ENCODE assay signal across 10 cellular contexts in the genomic region with DNA sequence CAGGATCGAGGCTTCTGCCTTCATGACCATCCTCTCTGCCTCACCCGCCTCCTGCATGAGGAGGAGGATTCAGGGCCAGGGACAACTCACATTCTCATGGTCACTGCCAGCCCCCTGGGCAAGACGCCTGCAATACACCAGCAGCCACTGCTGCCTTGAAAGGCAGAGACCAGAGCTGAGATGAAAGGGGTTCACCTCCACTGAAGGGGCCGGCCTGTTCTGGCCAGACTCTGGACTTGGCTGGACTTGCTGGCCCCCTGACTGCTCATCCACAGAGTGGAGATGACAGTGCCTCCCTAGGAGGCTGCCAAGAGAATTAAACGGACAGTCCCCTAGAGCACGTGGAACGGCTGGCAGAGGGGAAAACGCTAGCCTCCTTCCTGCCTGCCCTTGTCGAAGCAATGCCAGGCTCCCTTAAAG. TPM values are rescaled to one million over a fixed set of nuclear protein-coding genes. Genes with fewer than 3 reads are reported as not detected.
DNase-seq lines count a peak whose midpoint lies in the region; ATAC-seq, FAIRE-seq and TF ChIP-seq lines count a peak whose summit lies in the region.
"Had no signal": no experiment of that assay in that cellular context is flagged by ENCODE, and none has a peak within 500 bp of the region (broad histone marks: within the 10 kb centered on the region; RNA-seq: fewer than 3 reads in every experiment).

No MANE protein-coding gene starts in this region.

- peaks cover 3% of the 10 kb centered on the region for H4K20me1 ChIP-seq in Loucy (ENCODE audit: insufficient read depth, low read length, poor library complexity, severe bottlenecking)

- intact Hi-C loops in left colon (cut with DNase I, micrococcal nuclease) (no loop called here), spleen (cut with DNase I; ENCODE audit: low total_unique reads) (no loop called here)
- intact Hi-C loops in CD4-positive, alpha-beta memory T cell (cut with micrococcal nuclease), result no loop called here

- no peaks in the 10 kb centered on the region for H3K9me2 ChIP-seq in Loucy (replicated peaks; ENCODE audit: low read depth, low read length)

- peaks cover 0 to 2% (median 0%) of the 10 kb centered on the region in 4 donors for H3K4me1 Mint-ChIP-seq in CD4-positive, alpha-beta memory T cell

- H3K79me2 ChIP-seq in Loucy (ENCODE audit: insufficient read depth, low read length), result peaks cover 96% of the 10 kb centered on the region

- H3K4me3 ChIP-seq in Loucy (ENCODE audit: low read length, poor library complexity, severe bottlenecking) (no peak overlapping the region), spleen (no peak overlapping the region)
- H3K4me3 ChIP-seq in CD4-positive, alpha-beta memory T cell (ENCODE audit: low read length in 2 of 2), result no peak overlapping the region

- H3K9me3 Mint-ChIP-seq in CD4-positive, alpha-beta memory T cell, result no peaks in the 10 kb centered on the region

- H3K27me3 ChIP-seq in Loucy (ENCODE audit: insufficient read depth, low read length, poor library complexity, severe bottlenecking) (no peaks in the 10 kb centered on the region), spleen (replicated peaks in 1 of 7) (no peaks in the 10 kb centered on the region)
- no peaks in the 10 kb centered on the region for H3K27me3 ChIP-seq in CD4-positive, alpha-beta memory T cell (ENCODE audit: insufficient read depth, low read length)

- no peak overlapping the region for H2AFZ ChIP-seq in Loucy (ENCODE audit: low read length)

- 53 to 74% (median 66%) methylated on average over 8 to 9 of the region's 9 CpGs for WGBS in spleen, 5 donors

- H3K27me3 Mint-ChIP-seq in CD4-positive, alpha-beta memory T cell, result peaks cover 14 to 19% of the 10 kb centered on the region in 2 donors

- no peak for FAIRE-seq in D721Med (lab: Jason Lieb, UNC)
- FAIRE-seq: astrocyte, H1 had no signal

- peak overlapping the region; percentile 1 for H3K9ac ChIP-seq in Loucy (ENCODE audit: low read depth, low read length, poor library complexity, severe bottlenecking)

- peaks cover 51% of the 10 kb centered on the region; the same call in 1 of the 2 replicates for H3K36me3 ChIP-seq in Loucy (ENCODE audit: insufficient read depth, low read length)
- peaks cover 0 to 6% (median 0%) of the 10 kb centered on the region in 6 donors for H3K36me3 ChIP-seq in spleen
- H3K36me3 ChIP-seq in CD4-positive, alpha-beta memory T cell (ENCODE audit: insufficient read depth, low read length), result no peaks in the 10 kb centered on the region

- H3K4me1 ChIP-seq in Loucy (ENCODE audit: insufficient read depth, low read length, poor library complexity, severe bottlenecking), result peaks cover 58% of the 10 kb centered on the region
- peaks cover 7 to 63% (median 40%) of the 10 kb centered on the region in 6 donors for H3K4me1 ChIP-seq in spleen
- H3K4me1 ChIP-seq in CD4-positive, alpha-beta memory T cell (ENCODE audit: insufficient read depth, low read length), result no peaks in the 10 kb centered on the region

- peak overlapping the region; percentile 89 for H3K27ac ChIP-seq in cingulate gyrus (ENCODE audit: low read depth, low read length)
- H3K27ac ChIP-seq in spleen, result peak overlapping the region in 6 of 8 donors; percentile 17 to 59 (median 40)
- no peak overlapping the region for H3K27ac ChIP-seq in CD4-positive, alpha-beta memory T cell (ENCODE audit: low read depth, low read length)

- TF ChIP-seq POLR2A in spleen (IDR thresholded peaks at IDR 0.05), result no peak

- H3F3A ChIP-seq in Loucy (ENCODE audit: low read depth), result 0 out of 2 replicates have a peak, but pooled peaks cover 3% of the 10 kb centered on the region

- no peaks in the 10 kb centered on the region for H3K36me3 Mint-ChIP-seq in CD4-positive, alpha-beta memory T cell

- H3K4me2 ChIP-seq in Loucy (ENCODE audit: low read depth, low read length, poor library complexity, severe bottlenecking), result no peak overlapping the region

- DNase-seq in left colon (peak; percentile 35 to 82), spleen (peak; percentile 57), D721Med (ENCODE audit: insufficient read length, low spot score) (no peak), SW480 (ENCODE audit: low spot score) (no peak)
- DNase-seq in stimulated activated CD8-positive, alpha-beta memory T cell treated with anti-CD3 and anti-CD28 coated beads, Interleukin-4, amount 100 ng/mL, for 48 hours, result no peak
- no peak for DNase-seq in CD4-positive, alpha-beta memory T cell

- no peak for ATAC-seq in left colon

- no peak overlapping the region for H3K4me3 Mint-ChIP-seq in CD4-positive, alpha-beta memory T cell

- POLR2A ChIA-PET in CD4-positive, alpha-beta memory T cell (lab: Charles Lee; ENCODE audit: partially characterized antibody), result no interaction called here

- H3K9me3 ChIP-seq in Loucy (ENCODE audit: insufficient read depth, low read depth, low read length) (no peaks in the 10 kb centered on the region), spleen (no peaks in the 10 kb centered on the region)
- no peaks in the 10 kb centered on the region for H3K9me3 ChIP-seq in CD4-positive, alpha-beta memory T cell (ENCODE audit: control insufficient read depth in 1 of 2, low read length in 2 of 2)

- no peak overlapping the region for H3K27ac Mint-ChIP-seq in CD4-positive, alpha-beta memory T cell

- CTCF ChIA-PET in CD4-positive, alpha-beta memory T cell (lab: Charles Lee; ENCODE audit: partially characterized antibody), result no interaction called here

- TF ChIP-seq CTCF in Loucy (conservative IDR thresholded peaks at IDR 0.05; ENCODE audit: low read length), result no peak
- no peak for TF ChIP-seq CTCF in spleen (IDR thresholded peaks at IDR 0.05 in 8 of 11, conservative IDR thresholded peaks at IDR 0.05 in 3 of 11)
- TF ChIP-seq CTCF in D721Med (IDR thresholded peaks at IDR 0.05; ENCODE audit: insufficient read depth, missing control alignments), result no peak

RNA-seq across cellular contexts. Expression of a gene that starts 35.2 kb away (rescaled TPM):
- 100 to 1,000 TPM; 271 to 338 TPM for total RNA-seq in left colon
- 100 to 1,000 TPM in 3 of 7 donors, 10 to 100 TPM in 4; 47.6 to 134 (median 85.9) TPM for total RNA-seq in spleen
- 10 to 100 TPM; 11.0 to 47.2 (median 15.8) TPM for polyA plus RNA-seq in spleen
- total RNA-seq in CD4-positive, alpha-beta memory T cell, result 1 to 10 TPM; 2.4 to 4.8 TPM
- 1 to 10 TPM in 1 of 2 donors, under 1 TPM in 1; 0.77 to 2.2 TPM for polyA plus RNA-seq in CD4-positive, alpha-beta memory T cell

Comparison
In these comparisons a context has a peak if more than half of its experiments do, and no peak if none do; other contexts are left out.
1. DNase-seq: peak in left colon (2 of 2) and spleen (single experiment); none in stimulated activated CD8-positive, alpha-beta memory T cell treated with anti-CD3 and anti-CD28 coated beads, Interleukin-4, amount 100 ng/mL, for 48 hours (single experiment), D721Med (single experiment), CD4-positive, alpha-beta memory T cell (0 of 5) and SW480 (single experiment).
2. RNA of a gene that starts 35.2 kb away (total RNA-seq): 271 to 338 TPM in left colon and 47.6 to 134 TPM in spleen; 2.4 to 4.8 TPM in CD4-positive, alpha-beta memory T cell; every median in the first group is over 4 times any median in the second.